In genomic region chr18:79677221-79677620, GRCh38 we compare ENCODE assay signal across 18 cellular contexts. TPM values are rescaled to one million over a fixed set of nuclear protein-coding genes. Genes with fewer than 3 reads are reported as not detected.
A peak's percentile ranks its signal among the peaks of the same experiment; 100 is the strongest.
DNase-seq lines count a peak whose midpoint lies in the region; ATAC-seq, FAIRE-seq and TF ChIP-seq lines count a peak whose summit lies in the region.
"Had no signal": no experiment of that assay in that cellular context is flagged by ENCODE, and none has a peak within 500 bp of the region (broad histone marks: within the 10 kb centered on the region; RNA-seq: fewer than 3 reads in every experiment).

No MANE protein-coding gene starts in this region.

- H3K4me3 ChIP-seq in HepG2 (replicated peaks in 1 of 3; ENCODE audit: insufficient read depth in 1 of 3, low read depth in 2 of 3, low read length in 3 of 3) (peak overlapping the region in 1 of 3 experiments; percentile 15; a peak in 1 of 6 replicates), right lobe of liver (no peak overlapping the region), hepatocyte (no peak overlapping the region)
- H3K4me3 ChIP-seq: thoracic aorta had no signal

- peaks cover 4% of the 10 kb centered on the region; the same call in 1 of the 2 replicates for H4K20me1 ChIP-seq in HepG2 (ENCODE audit: insufficient read depth, low read length)
- H4K20me1 ChIP-seq in hepatocyte (ENCODE audit: insufficient read depth, poor library complexity, severe bottlenecking) = peaks cover 8% of the 10 kb centered on the region

- H3K4me1 Mint-ChIP-seq in stimulated activated naive CD8-positive, alpha-beta T cell treated with anti-CD3 and anti-CD28 coated beads, Interleukin-15, amount 100 ng/mL, for 72 hours = peaks cover 36% of the 10 kb centered on the region

- TF ChIP-seq EP300 in HepG2 (IDR thresholded peaks at IDR 0.05; ENCODE audit: low read depth in 2 of 2, low read length in 2 of 2) (no peak), HepG2 (CRISPR knock-in tag; IDR thresholded peaks at IDR 0.05; ENCODE audit: borderline replicate concordance) (no peak)

- no peak for FAIRE-seq in HepG2 (lab: Jason Lieb, UNC)
- FAIRE-seq: RCC 7860 had no signal

- no TSS peak for BruUV-seq in HepG2 (replicated peaks; lab: Mats Ljungman, UMichigan)

- H3K36me3 ChIP-seq in HepG2 (replicated peaks in 1 of 2; ENCODE audit: control insufficient read depth in 1 of 2, insufficient read depth in 2 of 2, low read length in 2 of 2) (peaks cover 0 to under 1% of the 10 kb centered on the region in 2 experiments; a peak in 2 of 5 replicates), right lobe of liver (no peaks in the 10 kb centered on the region), hepatocyte (replicated peaks; ENCODE audit: insufficient read depth, low read depth) (no peaks in the 10 kb centered on the region)
- H3K36me3 ChIP-seq: thoracic aorta had no signal

- H3K4me2 ChIP-seq in HepG2 (ENCODE audit: low read depth, low read length) (peak overlapping the region; percentile 90), hepatocyte (peak overlapping the region; percentile 86)

- no peaks in the 10 kb centered on the region for H3K9me2 ChIP-seq in hepatocyte (replicated peaks; ENCODE audit: insufficient read depth)

- no peak for DNase-seq in HepG2 (ENCODE audit: low spot score)
- no peak for DNase-seq in right lobe of liver
- peak; percentile 43 for DNase-seq in RKO (ENCODE audit: low spot score)
- DNase-seq in hepatocyte (ENCODE audit: low spot score) = no peak
- DNase-seq in stimulated activated naive CD8-positive, alpha-beta T cell treated with anti-CD3 and anti-CD28 coated beads, Interleukin-15, amount 100 ng/mL, for 72 hours = no peak
- DNase-seq in middle frontal gyrus (ENCODE audit: extremely low spot score, low spot score) = no peak
- DNase-seq: activated CD8-positive, alpha-beta memory T cell treated with anti-CD3 and anti-CD28 coated beads, Interleukin-2, amount 10 ng/mL, durations not matched to agents 7 days and 5 days; activated naive CD4-positive, alpha-beta T cell treated with anti-CD3 and anti-CD28 coated beads, Interleukin-2, amount 10 ng/mL, durations not matched to agents 7 days and 5 days; head of caudate nucleus; islet precursor cell; mesendoderm; NCI-H1092; NCI-H748 treated with DMSO at 0.1 percent for 48 hours; stimulated activated CD4-positive, alpha-beta T cell treated with anti-CD3 and anti-CD28 coated beads, Interleukin-4, amount 100 ng/mL, for 1 hour had no signal

- intact Hi-C loops in HepG2 (cut with micrococcal nuclease; ENCODE audit: unreplicated experiment) = no loop called here
- intact Hi-C loops in right lobe of liver (cut with DNase I) = no loop called here

- H3K79me2 ChIP-seq in HepG2 (ENCODE audit: insufficient read depth, low read length) = peaks cover 27% of the 10 kb centered on the region
- H3K79me2 ChIP-seq in hepatocyte = peaks cover 41% of the 10 kb centered on the region

- H3K9ac ChIP-seq in HepG2 (ENCODE audit: insufficient read depth, low read depth, low read length) = peak overlapping the region; percentile 96; the same call in 1 of the 2 replicates

- H3K27me3 ChIP-seq in HepG2 (ENCODE audit: control insufficient read depth in 1 of 2, insufficient read depth in 2 of 2, low read length in 2 of 2) (no peaks in the 10 kb centered on the region; a peak in 1 of 5 replicates), right lobe of liver (no peaks in the 10 kb centered on the region), hepatocyte (no peaks in the 10 kb centered on the region)

- H3K27ac Mint-ChIP-seq in stimulated activated naive CD8-positive, alpha-beta T cell treated with anti-CD3 and anti-CD28 coated beads, Interleukin-15, amount 100 ng/mL, for 72 hours = no peak overlapping the region

- no peaks in the 10 kb centered on the region for H3K9me3 ChIP-seq in HepG2 (ENCODE audit: low read length)
- H3K9me3 ChIP-seq in right lobe of liver = no peaks in the 10 kb centered on the region
- H3K9me3 ChIP-seq in hepatocyte (ENCODE audit: low read depth) = no peaks in the 10 kb centered on the region
- H3K9me3 ChIP-seq: thoracic aorta had no signal

- H3K27me3 Mint-ChIP-seq in stimulated activated naive CD8-positive, alpha-beta T cell treated with anti-CD3 and anti-CD28 coated beads, Interleukin-15, amount 100 ng/mL, for 72 hours = no peaks in the 10 kb centered on the region
- H3K27me3 Mint-ChIP-seq: activated CD8-positive, alpha-beta memory T cell treated with anti-CD3 and anti-CD28 coated beads, Interleukin-2, amount 10 ng/mL, durations not matched to agents 7 days and 5 days; activated naive CD4-positive, alpha-beta T cell treated with anti-CD3 and anti-CD28 coated beads, Interleukin-2, amount 10 ng/mL, durations not matched to agents 7 days and 5 days had no signal

- POLR2A ChIA-PET in HepG2 (lab: Yijun Ruan, JAX) = interaction anchor here (0.5 kb wide), 1 partner anchor 322 kb away, joined by 5 read pairs; no protein-coding TSS in a partner anchor

- CTCF ChIA-PET in HepG2 (lab: Yijun Ruan, JAX; ENCODE audit: low intra/inter-chr PET ratio, low total read pairs) = no interaction called here

- TF ChIP-seq RAD21 in HepG2 (CRISPR knock-in tag; IDR thresholded peaks at IDR 0.05) = no peak

- peak overlapping the region; percentile 42 to 44 for H3K4me3 Mint-ChIP-seq in stimulated activated naive CD8-positive, alpha-beta T cell treated with anti-CD3 and anti-CD28 coated beads, Interleukin-15, amount 100 ng/mL, for 72 hours

- TF ChIP-seq CTCF in HepG2 (CRISPR knock-in tag; IDR thresholded peaks at IDR 0.05) = 0 out of 2 replicates have a peak, but pooled peaks have one; percentile 4
- no peak for TF ChIP-seq CTCF in right lobe of liver (IDR thresholded peaks at IDR 0.05)
- TF ChIP-seq CTCF in hepatocyte (IDR thresholded peaks at IDR 0.05; ENCODE audit: poor library complexity) = no peak

- 91% methylated on average over 6 of the region's 6 CpGs for WGBS in HepG2 (ENCODE audit: low lambda C conversion rate)
- 100% methylated on average over 3 of the region's 6 CpGs for WGBS in right lobe of liver (ENCODE audit: insufficient coverage, low coverage, low lambda C conversion rate, missing lambda C conversion rate)
- WGBS in hepatocyte (ENCODE audit: low lambda C conversion rate, missing lambda C conversion rate) = 89% methylated on average over 6 of the region's 6 CpGs

- no peak overlapping the region for H3K27ac ChIP-seq in HepG2 (ENCODE audit: extremely low read length, insufficient read depth, low read length)
- no peak overlapping the region for H3K27ac ChIP-seq in right lobe of liver
- H3K27ac ChIP-seq in hepatocyte = no peak overlapping the region
- H3K27ac ChIP-seq: thoracic aorta had no signal

- in situ Hi-C loops in HepG2 (cut with HindIII; ENCODE audit: extremely low pct_ligation_motif_present, low pct_unique_long_range_greater_than_20kb) = no loop called here

- TF ChIP-seq POLR2A in HepG2 (IDR thresholded peaks at IDR 0.05; ENCODE audit: insufficient read depth in 1 of 2, low read depth in 2 of 2, low read length in 2 of 2) (no peak; a peak in 1 of 4 replicates), right lobe of liver (IDR thresholded peaks at IDR 0.05) (no peak)

- H2AFZ ChIP-seq in HepG2 (ENCODE audit: low read length) (no peak overlapping the region), hepatocyte (no peak overlapping the region)

- H3K4me1 ChIP-seq in HepG2 (ENCODE audit: insufficient read depth, low read length) (peaks cover 45% of the 10 kb centered on the region), right lobe of liver (peaks cover 0 to 20% (median 5%) of the 10 kb centered on the region in 4 donors), hepatocyte (ENCODE audit: insufficient read depth) (peaks cover 19% of the 10 kb centered on the region)

- no peaks in the 10 kb centered on the region for H3K9me3 Mint-ChIP-seq in stimulated activated naive CD8-positive, alpha-beta T cell treated with anti-CD3 and anti-CD28 coated beads, Interleukin-15, amount 100 ng/mL, for 72 hours

- ATAC-seq in HepG2 (no peak), right lobe of liver (no peak), HG02884 (IDR thresholded peaks at IDR 0.05; ENCODE audit: unreplicated experiment) (no peak), HG03097 (IDR thresholded peaks at IDR 0.05; ENCODE audit: low FRiP score, unreplicated experiment) (no peak)
- ATAC-seq in stimulated activated naive CD8-positive, alpha-beta T cell treated with anti-CD3 and anti-CD28 coated beads, Interleukin-15, amount 100 ng/mL, for 72 hours = no peak
- ATAC-seq: activated CD8-positive, alpha-beta memory T cell treated with anti-CD3 and anti-CD28 coated beads, Interleukin-2, amount 10 ng/mL, durations not matched to agents 7 days and 5 days had no signal

TF ChIP-seq in HepG2, 621 proteins besides CTCF, POLR2A, EP300 and RAD21 (continues in another document):
- no peak for TF ChIP-seq KDM6A (CRISPR knock-in tag; IDR thresholded peaks at IDR 0.05; ENCODE audit: low read depth)

RNA-seq across cellular contexts. Expression of gene CTDP1, which starts 2.4 kb away (rescaled TPM):
- total RNA-seq in HepG2 (2016; rRNA removed; fragmentation: Illumina TruSeq; extraction: Trizol) = 9.9 and 11.0 TPM in 2 replicates
- 3.1 and 4.7 TPM in 2 replicates for total RNA-seq in HepG2 (2016; cell fraction: cytosol; rRNA removed; fragmentation: Illumina TruSeq; extraction: Trizol; ENCODE audit: low read depth)
- total RNA-seq in HepG2 (2016; cell fraction: insoluble cytoplasmic fraction; rRNA removed; fragmentation: Illumina TruSeq; extraction: Trizol) = 9.0 and 10.9 TPM in 2 replicates
- 4.2 and 4.6 TPM in 2 replicates for total RNA-seq in HepG2 (2016; cell fraction: membrane; rRNA removed; fragmentation: Illumina TruSeq; extraction: Trizol)
- 8.1 and 9.4 TPM in 2 replicates for total RNA-seq in HepG2 (2016; cell fraction: nucleus; rRNA removed; fragmentation: Illumina TruSeq; extraction: Trizol)
- 6.9 and 8.0 TPM in 2 replicates for polyA plus RNA-seq in HepG2 (2011; rRNA removed)
- polyA plus RNA-seq in HepG2 (2011; cell fraction: cytosol; rRNA removed) = 4.9 and 6.4 TPM in 2 replicates
- polyA plus RNA-seq in HepG2 (2011; cell fraction: nucleus; rRNA removed) = 14.1 and 18.1 TPM in 2 replicates
- 5.4 and 8.7 TPM in 2 replicates for polyA plus RNA-seq in HepG2 (2012)
- 0.57 and 0.62 TPM in 2 replicates for polyA plus RNA-seq in HepG2 (2016; cell fraction: cytosol; fragmentation: Illumina TruSeq; extraction: Trizol; ENCODE audit: low read depth)
- polyA plus RNA-seq in HepG2 (2016; cell fraction: insoluble cytoplasmic fraction; fragmentation: Illumina TruSeq; extraction: Trizol; ENCODE audit: low read depth) = 9.2 and 9.6 TPM in 2 replicates
- 1.5 and 1.8 TPM in 2 replicates for polyA plus RNA-seq in HepG2 (2016; cell fraction: membrane; fragmentation: Illumina TruSeq; extraction: Trizol; ENCODE audit: low read depth)
- polyA plus RNA-seq in HepG2 (2016; cell fraction: nucleus; fragmentation: Illumina TruSeq; extraction: Trizol; ENCODE audit: insufficient read depth, low read depth) = 12.6 and 13.4 TPM in 2 replicates
- polyA minus RNA-seq in HepG2 (2011; rRNA and poly(A)+ RNA removed; ENCODE audit: low replicate concordance) = 12.3 and 14.8 TPM in 2 replicates
- polyA minus RNA-seq in HepG2 (2011; cell fraction: cytosol; rRNA and poly(A)+ RNA removed) = 5.7 and 6.2 TPM in 2 replicates
- polyA minus RNA-seq in HepG2 (2011; cell fraction: nucleus; rRNA and poly(A)+ RNA removed) = 11.6 and 14.5 TPM in 2 replicates
- 10 to 100 TPM in 1 of 6 experiments, 1 to 10 TPM in 5; 7.5 to 10.4 (median 8.2) TPM for total RNA-seq in right lobe of liver
- total RNA-seq in hepatocyte = 13.8 and 20.4 TPM in 2 replicates
- 20.4 and 20.6 TPM in 2 replicates for polyA plus RNA-seq in hepatocyte
